ENCODE assay signal across 1 cellular context in genomic region chr7:77935652-77936348, GRCh38.
TF ChIP-seq lines count a peak whose summit lies in the region.

No MANE protein-coding gene starts in this region.

TF ChIP-seq in HCT116, 20 proteins besides CTCF, POLR2A, EP300 and RAD21:
- no peak for TF ChIP-seq POLR2AphosphoS5 (IDR thresholded peaks at IDR 0.05; ENCODE audit: low read depth, low read length)
- no peak for TF ChIP-seq ZNF274 (IDR thresholded peaks at IDR 0.05; ENCODE audit: low read depth, low read length)
- TF ChIP-seq ZBTB33 (IDR thresholded peaks at IDR 0.05; ENCODE audit: extremely low read depth, insufficient replicate concordance, low read length) = no peak
- TF ChIP-seq SP1 (IDR thresholded peaks at IDR 0.05; ENCODE audit: low read depth) = no peak
- TF ChIP-seq FOSL1 (IDR thresholded peaks at IDR 0.05; ENCODE audit: low read depth) = no peak
- no peak for TF ChIP-seq ELF1 (IDR thresholded peaks at IDR 0.05; ENCODE audit: borderline replicate concordance, low read depth)
- TF ChIP-seq JUND (IDR thresholded peaks at IDR 0.05) = no peak
- TF ChIP-seq EGR1 (IDR thresholded peaks at IDR 0.05; ENCODE audit: low read depth) = no peak
- no peak for TF ChIP-seq ATF3 (IDR thresholded peaks at IDR 0.05)
- no peak for TF ChIP-seq EZH2 (IDR thresholded peaks at IDR 0.05)
